17 cellular contexts compared by ENCODE assay signal in the genomic region with DNA sequence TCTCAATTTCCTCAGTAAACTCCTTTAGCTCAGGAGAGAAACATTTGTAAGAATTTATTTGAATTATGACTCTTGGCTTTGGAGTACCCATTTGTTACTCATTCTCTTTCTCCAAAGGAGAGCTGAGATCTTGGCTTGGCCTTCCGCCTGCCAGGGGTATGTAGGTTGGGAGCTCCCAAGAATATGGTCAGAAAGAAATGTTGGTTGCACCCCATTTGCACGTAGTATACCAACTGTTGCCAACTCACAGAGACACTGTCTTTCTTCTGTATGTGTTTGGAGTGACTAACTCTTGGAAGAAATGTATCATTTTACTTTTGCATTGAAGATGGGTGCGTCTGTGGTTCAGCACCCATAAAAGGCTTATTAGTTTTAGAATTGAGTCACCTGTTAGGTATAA.
"Had no signal": no experiment of that assay in that cellular context is flagged by ENCODE, and none has a peak within 500 bp of the region (broad histone marks: within the 10 kb centered on the region; RNA-seq: fewer than 3 reads in every experiment).

No MANE protein-coding gene starts in this region.

- H3K4me3 ChIP-seq: colonic mucosa, esophagus muscularis mucosa, gastroesophageal sphincter, heart left ventricle, hepatocyte, left lung, lower lobe of right lung had no signal

- H3K27ac ChIP-seq: colonic mucosa, esophagus muscularis mucosa, foreskin keratinocyte, gastroesophageal sphincter, heart left ventricle, hepatocyte, left lung, lower lobe of right lung had no signal

- H3K4me2 ChIP-seq: hepatocyte had no signal

- DNase-seq: colonic mucosa; cortex of kidney; effector CD4-positive, alpha-beta T cell; effector memory CD4-positive, alpha-beta T cell; foreskin keratinocyte; heart left ventricle; hypothalamus; left cardiac atrium; left lung; left ventricle myocardium superior; lower lobe of right lung; mesendoderm; midbrain; naive thymus-derived CD4-positive, alpha-beta T cell had no signal

- H2AFZ ChIP-seq: hepatocyte had no signal

- H3K79me2 ChIP-seq: hepatocyte had no signal

- H3K36me3 ChIP-seq: colonic mucosa, esophagus muscularis mucosa, gastroesophageal sphincter, heart left ventricle, left lung, lower lobe of right lung had no signal

- H3K27me3 ChIP-seq: colonic mucosa, esophagus muscularis mucosa, foreskin keratinocyte, gastroesophageal sphincter, heart left ventricle, hepatocyte, left lung had no signal

- H3K4me1 ChIP-seq: colonic mucosa, esophagus muscularis mucosa, foreskin keratinocyte, gastroesophageal sphincter, heart left ventricle, left lung, lower lobe of right lung had no signal

- ATAC-seq: foreskin keratinocyte; gastroesophageal sphincter; heart left ventricle; left cardiac atrium; left lung; left ventricle myocardium superior; lower lobe of right lung; naive thymus-derived CD4-positive, alpha-beta T cell had no signal

- H3K9me3 ChIP-seq: colonic mucosa, esophagus muscularis mucosa, gastroesophageal sphincter, lower lobe of right lung had no signal
